16 cellular contexts compared by ENCODE assay signal in the genomic region with DNA sequence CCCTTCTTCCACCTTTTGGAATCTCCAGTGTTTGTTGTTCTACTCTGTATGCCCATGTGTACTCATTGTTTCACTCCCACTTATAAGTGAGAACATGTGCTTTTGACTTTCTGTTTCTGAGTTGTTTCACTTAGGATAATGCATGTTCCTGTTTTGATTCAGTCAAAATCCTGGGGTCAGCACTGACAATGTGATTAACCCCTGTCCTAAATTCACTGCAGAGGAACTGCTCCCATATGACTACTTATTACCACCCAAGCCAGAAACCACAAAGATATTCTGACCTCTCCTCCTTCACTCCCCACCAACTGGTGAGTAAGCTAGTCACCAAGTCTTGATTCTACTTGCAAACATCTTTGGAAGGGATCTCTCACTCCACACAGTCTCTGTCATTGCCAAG.
DNase-seq lines count a peak whose midpoint lies in the region; ATAC-seq and TF ChIP-seq lines count a peak whose summit lies in the region.
"Had no signal": no experiment of that assay in that cellular context is flagged by ENCODE, and none has a peak within 500 bp of the region (broad histone marks: within the 10 kb centered on the region; RNA-seq: fewer than 3 reads in every experiment).

No MANE protein-coding gene starts in this region.

- ATAC-seq in SK-N-SH treated with all-trans-retinoic acid at 6 μM for 48 hours: peak; percentile 40; the same call in 2 of the 3 replicates

- H3K36me3 Mint-ChIP-seq in activated T-cell treated with anti-CD3 and anti-CD28 coated beads, Interleukin-2, amount 50 U/mL, for 24 hours (ENCODE audit: low read depth): no peaks in the 10 kb centered on the region
- H3K36me3 Mint-ChIP-seq: CD4-positive, alpha-beta memory T cell had no signal

- no peak overlapping the region for H3K27ac Mint-ChIP-seq in activated T-cell treated with anti-CD3 and anti-CD28 coated beads, Interleukin-2, amount 50 U/mL, for 24 hours
- H3K27ac Mint-ChIP-seq: CD4-positive, alpha-beta memory T cell had no signal

- no peaks in the 10 kb centered on the region for H3K4me1 Mint-ChIP-seq in activated T-cell treated with anti-CD3 and anti-CD28 coated beads, Interleukin-2, amount 50 U/mL, for 24 hours (ENCODE audit: low read depth)
- H3K4me1 Mint-ChIP-seq: CD4-positive, alpha-beta memory T cell had no signal

- no peak overlapping the region for H3K4me3 Mint-ChIP-seq in activated T-cell treated with anti-CD3 and anti-CD28 coated beads, Interleukin-2, amount 50 U/mL, for 24 hours
- H3K4me3 Mint-ChIP-seq: CD4-positive, alpha-beta memory T cell had no signal

- no peak for TF ChIP-seq CTCF in fibroblast of villous mesenchyme (IDR thresholded peaks at IDR 0.05; ENCODE audit: insufficient read depth, low read depth, low read length)

- H3K27me3 Mint-ChIP-seq in activated T-cell treated with anti-CD3 and anti-CD28 coated beads, Interleukin-2, amount 50 U/mL, for 24 hours: no peaks in the 10 kb centered on the region
- H3K27me3 Mint-ChIP-seq: CD4-positive, alpha-beta memory T cell had no signal

- peak; percentile 57 for DNase-seq in GM04504 (ENCODE audit: low read depth)
- peak; percentile 58 for DNase-seq in fibroblast of villous mesenchyme (ENCODE audit: low read depth)
- DNase-seq in smooth muscle cell of the brain vasculature (ENCODE audit: low read depth, low spot score): peak; percentile 60
- DNase-seq in activated T-cell treated with anti-CD3 and anti-CD28 coated beads, Interleukin-2, amount 50 U/mL, for 24 hours: no peak
- DNase-seq in medulla oblongata (ENCODE audit: extremely low spot score): no peak
- no peak for DNase-seq in superior temporal gyrus (ENCODE audit: extremely low spot score)
- DNase-seq: activated naive CD4-positive, alpha-beta T cell; CD4-positive, alpha-beta memory T cell; GDM1; NCI-H2081 treated with DMSO at 0.1 percent for 48 hours; NCI-H774; SHP77 treated with DMSO at 0.1 percent for 48 hours; stimulated activated CD4-positive, alpha-beta T cell treated with anti-CD3 and anti-CD28 coated beads, Interleukin-4, amount 100 ng/mL, for 24 hours; stimulated activated naive CD4-positive, alpha-beta T cell had no signal

- no peak overlapping the region for H3K4me3 ChIP-seq in fibroblast of villous mesenchyme (ENCODE audit: low read depth, low read length)
- H3K4me3 ChIP-seq: HAP-1 had no signal

- peaks cover 25% of the 10 kb centered on the region for H3K9me3 Mint-ChIP-seq in activated T-cell treated with anti-CD3 and anti-CD28 coated beads, Interleukin-2, amount 50 U/mL, for 24 hours

TF ChIP-seq in SK-N-SH treated with all-trans-retinoic acid at 6 μM for 48 hours, 23 proteins besides CTCF, POLR2A, EP300 and RAD21:
- TF ChIP-seq PPARA (CRISPR knock-in tag; IDR thresholded peaks at IDR 0.05; ENCODE audit: borderline replicate concordance) (no peak), CSDC2 (CRISPR knock-in tag; IDR thresholded peaks at IDR 0.05) (no peak), TSHZ2 (CRISPR knock-in tag; IDR thresholded peaks at IDR 0.05) (no peak), ARNTL (CRISPR knock-in tag; IDR thresholded peaks at IDR 0.05; ENCODE audit: borderline replicate concordance, low read depth) (no peak), TCF4 (CRISPR knock-in tag; IDR thresholded peaks at IDR 0.05; ENCODE audit: borderline replicate concordance) (no peak), ISL1 (CRISPR knock-in tag; IDR thresholded peaks at IDR 0.05) (no peak), ZNF565 (CRISPR knock-in tag; conservative IDR thresholded peaks at IDR 0.05; ENCODE audit: low read depth) (no peak), ZFP3 (CRISPR knock-in tag; IDR thresholded peaks at IDR 0.05) (no peak)
- TF ChIP-seq, protein P1, sequence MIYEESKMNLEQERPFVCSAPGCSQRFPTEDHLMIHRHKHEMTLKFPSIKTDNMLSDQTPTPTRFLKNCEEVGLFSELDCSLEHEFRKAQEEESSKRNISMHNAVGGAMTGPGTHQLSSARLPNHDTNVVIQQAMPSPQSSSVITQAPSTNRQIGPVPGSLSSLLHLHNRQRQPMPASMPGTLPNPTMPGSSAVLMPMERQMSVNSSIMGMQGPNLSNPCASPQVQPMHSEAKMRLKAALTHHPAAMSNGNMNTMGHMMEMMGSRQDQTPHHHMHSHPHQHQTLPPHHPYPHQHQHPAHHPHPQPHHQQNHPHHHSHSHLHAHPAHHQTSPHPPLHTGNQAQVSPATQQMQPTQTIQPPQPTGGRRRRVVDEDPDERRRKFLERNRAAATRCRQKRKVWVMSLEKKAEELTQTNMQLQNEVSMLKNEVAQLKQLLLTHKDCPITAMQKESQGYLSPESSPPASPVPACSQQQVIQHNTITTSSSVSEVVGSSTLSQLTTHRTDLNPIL (CRISPR knock-in tag; IDR thresholded peaks at IDR 0.05; ENCODE audit: low read depth): no peak
- TF ChIP-seq, protein P2, sequence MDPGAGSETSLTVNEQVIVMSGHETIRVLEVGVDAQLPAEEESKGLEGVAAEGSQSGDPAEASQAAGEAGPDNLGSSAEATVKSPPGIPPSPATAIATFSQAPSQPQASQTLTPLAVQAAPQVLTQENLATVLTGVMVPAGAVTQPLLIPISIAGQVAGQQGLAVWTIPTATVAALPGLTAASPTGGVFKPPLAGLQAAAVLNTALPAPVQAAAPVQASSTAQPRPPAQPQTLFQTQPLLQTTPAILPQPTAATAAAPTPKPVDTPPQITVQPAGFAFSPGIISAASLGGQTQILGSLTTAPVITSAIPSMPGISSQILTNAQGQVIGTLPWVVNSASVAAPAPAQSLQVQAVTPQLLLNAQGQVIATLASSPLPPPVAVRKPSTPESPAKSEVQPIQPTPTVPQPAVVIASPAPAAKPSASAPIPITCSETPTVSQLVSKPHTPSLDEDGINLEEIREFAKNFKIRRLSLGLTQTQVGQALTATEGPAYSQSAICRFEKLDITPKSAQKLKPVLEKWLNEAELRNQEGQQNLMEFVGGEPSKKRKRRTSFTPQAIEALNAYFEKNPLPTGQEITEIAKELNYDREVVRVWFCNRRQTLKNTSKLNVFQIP (CRISPR knock-in tag; IDR thresholded peaks at IDR 0.05; ENCODE audit: borderline replicate concordance, low read depth): no peak

Comparison
In these comparisons a context has a peak if more than half of its experiments do, and no peak if none do; other contexts are left out.
1. DNase-seq: peak in GM04504 (single experiment), fibroblast of villous mesenchyme (single experiment) and smooth muscle cell of the brain vasculature (single experiment); none in activated T-cell treated with anti-CD3 and anti-CD28 coated beads, Interleukin-2, amount 50 U/mL, for 24 hours (single experiment), medulla oblongata (single experiment) and superior temporal gyrus (single experiment).